Comparison of ENCODE assay signal across 12 cellular contexts in genomic region chr10:119737039-119737663, GRCh38. TPM values are rescaled to one million over a fixed set of nuclear protein-coding genes. Genes with fewer than 3 reads are reported as not detected.
DNase-seq lines count a peak whose midpoint lies in the region; ATAC-seq, FAIRE-seq and TF ChIP-seq lines count a peak whose summit lies in the region.
"Had no signal": no experiment of that assay in that cellular context is flagged by ENCODE, and none has a peak within 500 bp of the region (broad histone marks: within the 10 kb centered on the region; RNA-seq: fewer than 3 reads in every experiment).

No MANE protein-coding gene starts in this region.

- H3K9me3 Mint-ChIP-seq in stimulated activated effector memory CD8-positive, alpha-beta T cell treated with anti-CD3 and anti-CD28 coated beads, Interleukin-12 subunit alpha, Interleukin-12 subunit beta, amount 100 ng/mL, for 72 hours, result no peaks in the 10 kb centered on the region

- peak overlapping the region; percentile 7 for H2AFZ ChIP-seq in fibroblast of lung (ENCODE audit: low read length)

- H3K4me1 ChIP-seq in fibroblast of lung (ENCODE audit: control insufficient read depth, extremely low read depth, insufficient read depth, low read length), result no peaks in the 10 kb centered on the region

- H3K27ac ChIP-seq in RWPE1 (peak overlapping the region; percentile 57), fibroblast of lung (ENCODE audit: insufficient read depth, low read length) (peak overlapping the region; percentile 24)

- H3K9ac ChIP-seq in fibroblast of lung (ENCODE audit: insufficient read depth, low read length), result no peak overlapping the region

- CTCF ChIA-PET in RWPE1 (lab: Yijun Ruan, JAX), result interaction anchor here (0.8 to 1.8 kb wide), 2 partner anchors 14 to 50 kb away, joined by 6 to 7 read pairs; no protein-coding TSS in a partner anchor

- H4K20me1 ChIP-seq in fibroblast of lung (ENCODE audit: control insufficient read depth, extremely low read depth, insufficient read depth, low read length), result no peaks in the 10 kb centered on the region

- H3K27ac Mint-ChIP-seq in stimulated activated effector memory CD8-positive, alpha-beta T cell treated with anti-CD3 and anti-CD28 coated beads, Interleukin-12 subunit alpha, Interleukin-12 subunit beta, amount 100 ng/mL, for 72 hours, result no peak overlapping the region

- TF ChIP-seq CTCF in RWPE1 (conservative IDR thresholded peaks at IDR 0.05; ENCODE audit: low read depth) (no peak), fibroblast of lung (conservative IDR thresholded peaks at IDR 0.05 in 1 of 2, IDR thresholded peaks at IDR 0.05 in 1 of 2; ENCODE audit: low read depth in 1 of 2, low read length in 2 of 2) (no peak)

- H3K9me3 ChIP-seq in fibroblast of lung (ENCODE audit: control insufficient read depth, insufficient read depth, low read depth, low read length), result no peaks in the 10 kb centered on the region
- H3K9me3 ChIP-seq: adrenal gland had no signal

- H3K4me3 ChIP-seq in fibroblast of lung (replicated peaks in 1 of 4; ENCODE audit: control extremely low read depth in 1 of 4, insufficient read depth in 1 of 4, low read depth in 3 of 4, low read length in 4 of 4), result no peak overlapping the region
- H3K4me3 ChIP-seq: adrenal gland, dorsolateral prefrontal cortex had no signal

- no peak overlapping the region for H3K4me3 Mint-ChIP-seq in stimulated activated effector memory CD8-positive, alpha-beta T cell treated with anti-CD3 and anti-CD28 coated beads, Interleukin-12 subunit alpha, Interleukin-12 subunit beta, amount 100 ng/mL, for 72 hours

- FAIRE-seq in GM12891 (lab: Jason Lieb, UNC), result peak; percentile 26

- ATAC-seq in stimulated activated effector memory CD8-positive, alpha-beta T cell treated with anti-CD3 and anti-CD28 coated beads, Interleukin-12 subunit alpha, Interleukin-12 subunit beta, amount 100 ng/mL, for 72 hours, result peak; percentile 70
- no peak for ATAC-seq in HG03457 (IDR thresholded peaks at IDR 0.05; ENCODE audit: unreplicated experiment)

- DNase-seq in GM12891 (ENCODE audit: insufficient read length, low spot score) (no peak), RWPE1 (ENCODE audit: low spot score) (no peak), fibroblast of lung (ENCODE audit: low read depth in 2 of 2) (no peak), midbrain (lab: John Stamatoyannopoulos, UW) (no peak), activated gamma-delta T cell (lab: John Stamatoyannopoulos, UW) (no peak)
- DNase-seq in stimulated activated effector memory CD8-positive, alpha-beta T cell treated with anti-CD3 and anti-CD28 coated beads, Interleukin-12 subunit alpha, Interleukin-12 subunit beta, amount 100 ng/mL, for 72 hours (ENCODE audit: low spot score in 2 of 2), result no peak
- DNase-seq: activated CD8-positive, alpha-beta memory T cell treated with anti-CD3 and anti-CD28 coated beads for 24 hours; dorsolateral prefrontal cortex; NCI-H1417 treated with DMSO at 0.1 percent for 48 hours; T-helper 1 cell had no signal

- peak overlapping the region; percentile 53 for H3K4me2 ChIP-seq in fibroblast of lung (ENCODE audit: extremely low read depth, insufficient read depth, low read length)

- no peaks in the 10 kb centered on the region for H3K79me2 ChIP-seq in fibroblast of lung (ENCODE audit: control insufficient read depth, insufficient read depth, low read length)

- no peaks in the 10 kb centered on the region for H3K36me3 ChIP-seq in fibroblast of lung (ENCODE audit: control insufficient read depth, insufficient read depth, low read length)
- H3K36me3 ChIP-seq: adrenal gland had no signal

- peaks cover 11% of the 10 kb centered on the region for H3K4me1 Mint-ChIP-seq in stimulated activated effector memory CD8-positive, alpha-beta T cell treated with anti-CD3 and anti-CD28 coated beads, Interleukin-12 subunit alpha, Interleukin-12 subunit beta, amount 100 ng/mL, for 72 hours

- no peaks in the 10 kb centered on the region for H3K27me3 ChIP-seq in fibroblast of lung (ENCODE audit: control insufficient read depth, insufficient read depth, low read length)
- H3K27me3 ChIP-seq: adrenal gland, dorsolateral prefrontal cortex had no signal

- POLR2A ChIA-PET in RWPE1 (lab: Yijun Ruan, JAX; ENCODE audit: low non-redundant PET), result interaction anchor here (1.2 kb wide), 1 partner anchor 11 kb away, joined by 3 read pairs; the partner anchor contains the start of gene INPP5F

- no peak for TF ChIP-seq POLR2A in GM12891 (IDR thresholded peaks at IDR 0.05; ENCODE audit: low read depth, low read length)

- peaks cover 6% of the 10 kb centered on the region for H3K36me3 Mint-ChIP-seq in stimulated activated effector memory CD8-positive, alpha-beta T cell treated with anti-CD3 and anti-CD28 coated beads, Interleukin-12 subunit alpha, Interleukin-12 subunit beta, amount 100 ng/mL, for 72 hours

TF ChIP-seq in GM12891, 5 proteins besides CTCF, POLR2A, EP300 and RAD21:
- TF ChIP-seq SPI1 (IDR thresholded peaks at IDR 0.05; ENCODE audit: low read depth, low read length) (no peak), TAF1 (IDR thresholded peaks at IDR 0.05; ENCODE audit: low read depth, low read length) (no peak), POLR2AphosphoS5 (IDR thresholded peaks at IDR 0.05; ENCODE audit: low read depth, low read length) (no peak), POU2F2 (IDR thresholded peaks at IDR 0.05; ENCODE audit: low read depth, low read length) (no peak), PAX5 (IDR thresholded peaks at IDR 0.05; ENCODE audit: insufficient read depth, low read length, severe bottlenecking) (no peak)

RNA-seq across cellular contexts. Expression of gene INPP5F, which starts 11.3 kb away (rescaled TPM):
- polyA plus RNA-seq in GM12891 (2012; ENCODE audit: low read depth, missing spikeins), result 8.2 TPM
- 18.5 and 23.3 TPM in 2 replicates for total RNA-seq in fibroblast of lung
- 15.0 and 19.0 TPM in 2 replicates for polyA plus RNA-seq in fibroblast of lung
- 12.5 and 16.8 TPM in 2 replicates for polyA plus RNA-seq in fibroblast of lung (2012)
- polyA minus RNA-seq in fibroblast of lung (ENCODE audit: low replicate concordance), result 3.1 and 13.7 TPM in 2 replicates
